Comparison of ENCODE assay signal across 1 cellular context in the genomic region with DNA sequence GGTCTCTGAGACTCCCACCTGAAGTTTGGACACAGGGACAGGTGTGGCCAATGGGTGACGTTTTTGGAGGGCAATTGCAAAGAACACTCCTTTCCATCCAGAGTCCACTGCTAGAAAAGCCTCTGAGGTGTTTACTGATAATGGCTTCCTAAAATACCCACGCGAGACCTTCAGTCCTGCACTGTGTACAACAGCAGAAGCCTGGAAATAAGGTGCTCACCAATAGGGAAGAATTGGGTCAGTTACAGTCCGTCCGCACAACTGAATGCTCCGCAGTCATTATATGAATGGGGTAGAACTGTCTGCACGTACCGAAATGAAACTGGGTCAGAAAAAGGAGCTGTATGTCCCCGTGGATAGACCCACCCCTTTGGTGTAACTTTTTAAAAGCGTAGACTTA.
TF ChIP-seq lines count a peak whose summit lies in the region.

No MANE protein-coding gene starts in this region.

TF ChIP-seq in HepG2, 621 proteins besides CTCF, POLR2A, EP300 and RAD21 (continued from another document):
- TF ChIP-seq, protein P1, sequence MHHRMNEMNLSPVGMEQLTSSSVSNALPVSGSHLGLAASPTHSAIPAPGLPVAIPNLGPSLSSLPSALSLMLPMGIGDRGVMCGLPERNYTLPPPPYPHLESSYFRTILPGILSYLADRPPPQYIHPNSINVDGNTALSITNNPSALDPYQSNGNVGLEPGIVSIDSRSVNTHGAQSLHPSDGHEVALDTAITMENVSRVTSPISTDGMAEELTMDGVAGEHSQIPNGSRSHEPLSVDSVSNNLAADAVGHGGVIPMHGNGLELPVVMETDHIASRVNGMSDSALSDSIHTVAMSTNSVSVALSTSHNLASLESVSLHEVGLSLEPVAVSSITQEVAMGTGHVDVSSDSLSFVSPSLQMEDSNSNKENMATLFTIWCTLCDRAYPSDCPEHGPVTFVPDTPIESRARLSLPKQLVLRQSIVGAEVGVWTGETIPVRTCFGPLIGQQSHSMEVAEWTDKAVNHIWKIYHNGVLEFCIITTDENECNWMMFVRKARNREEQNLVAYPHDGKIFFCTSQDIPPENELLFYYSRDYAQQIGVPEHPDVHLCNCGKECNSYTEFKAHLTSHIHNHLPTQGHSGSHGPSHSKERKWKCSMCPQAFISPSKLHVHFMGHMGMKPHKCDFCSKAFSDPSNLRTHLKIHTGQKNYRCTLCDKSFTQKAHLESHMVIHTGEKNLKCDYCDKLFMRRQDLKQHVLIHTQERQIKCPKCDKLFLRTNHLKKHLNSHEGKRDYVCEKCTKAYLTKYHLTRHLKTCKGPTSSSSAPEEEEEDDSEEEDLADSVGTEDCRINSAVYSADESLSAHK (CRISPR knock-in tag; IDR thresholded peaks at IDR 0.05; ENCODE audit: borderline replicate concordance) = no peak
- TF ChIP-seq ZNF616 (CRISPR knock-in tag; IDR thresholded peaks at IDR 0.05; ENCODE audit: low read depth) (no peak), ZBTB38 (CRISPR knock-in tag; IDR thresholded peaks at IDR 0.05) (peak; percentile 65; the same call in 1 of the 2 replicates), ZSCAN22 (CRISPR knock-in tag; IDR thresholded peaks at IDR 0.05) (no peak), RFX1 (IDR thresholded peaks at IDR 0.05) (no peak), ZNF317 (CRISPR knock-in tag; IDR thresholded peaks at IDR 0.05) (0 out of 2 replicates have a peak, but pooled peaks have one; percentile 12), ATAD3A (CRISPR knock-in tag; IDR thresholded peaks at IDR 0.05) (no peak)
- TF ChIP-seq, protein P2, sequence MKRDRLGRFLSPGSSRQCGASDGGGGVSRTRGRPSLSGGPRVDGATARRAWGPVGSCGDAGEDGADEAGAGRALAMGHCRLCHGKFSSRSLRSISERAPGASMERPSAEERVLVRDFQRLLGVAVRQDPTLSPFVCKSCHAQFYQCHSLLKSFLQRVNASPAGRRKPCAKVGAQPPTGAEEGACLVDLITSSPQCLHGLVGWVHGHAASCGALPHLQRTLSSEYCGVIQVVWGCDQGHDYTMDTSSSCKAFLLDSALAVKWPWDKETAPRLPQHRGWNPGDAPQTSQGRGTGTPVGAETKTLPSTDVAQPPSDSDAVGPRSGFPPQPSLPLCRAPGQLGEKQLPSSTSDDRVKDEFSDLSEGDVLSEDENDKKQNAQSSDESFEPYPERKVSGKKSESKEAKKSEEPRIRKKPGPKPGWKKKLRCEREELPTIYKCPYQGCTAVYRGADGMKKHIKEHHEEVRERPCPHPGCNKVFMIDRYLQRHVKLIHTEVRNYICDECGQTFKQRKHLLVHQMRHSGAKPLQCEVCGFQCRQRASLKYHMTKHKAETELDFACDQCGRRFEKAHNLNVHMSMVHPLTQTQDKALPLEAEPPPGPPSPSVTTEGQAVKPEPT (CRISPR knock-in tag; IDR thresholded peaks at IDR 0.05; ENCODE audit: low read depth) = no peak
- TF ChIP-seq, protein P3, sequence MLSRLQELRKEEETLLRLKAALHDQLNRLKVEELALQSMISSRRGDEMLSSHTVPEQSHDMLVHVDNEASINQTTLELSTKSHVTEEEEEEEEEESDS (CRISPR knock-in tag; IDR thresholded peaks at IDR 0.05; ENCODE audit: borderline replicate concordance) = no peak
